ENCODE assay signal across 22 cellular contexts in genomic region chr1:169330927-169331326, GRCh38. TPM values are rescaled to one million over a fixed set of nuclear protein-coding genes. Genes with fewer than 3 reads are reported as not detected.
DNase-seq lines count a peak whose midpoint lies in the region; ATAC-seq and FAIRE-seq lines count a peak whose summit lies in the region.
"Had no signal": no experiment of that assay in that cellular context is flagged by ENCODE, and none has a peak within 500 bp of the region (broad histone marks: within the 10 kb centered on the region; RNA-seq: fewer than 3 reads in every experiment).

No MANE protein-coding gene starts in this region.

- ATAC-seq in activated CD8-positive, alpha-beta memory T cell treated with anti-CD3 and anti-CD28 coated beads, Interleukin-2, amount 10 ng/mL, durations not matched to agents 7 days and 5 days, result no peak
- ATAC-seq: CD8-positive, alpha-beta T cell had no signal

- no peaks in the 10 kb centered on the region for H3K27me3 Mint-ChIP-seq in activated CD8-positive, alpha-beta memory T cell treated with anti-CD3 and anti-CD28 coated beads, Interleukin-2, amount 10 ng/mL, durations not matched to agents 7 days and 5 days
- H3K27me3 Mint-ChIP-seq: B cell; CD4-positive, alpha-beta T cell had no signal

- FAIRE-seq in GM18507 (lab: Jason Lieb, UNC) (peak; percentile 50), colon (lab: Jason Lieb, UNC) (peak; percentile 10)
- FAIRE-seq: GM12878, GM19239 had no signal

- H3K9me3 Mint-ChIP-seq in activated CD8-positive, alpha-beta memory T cell treated with anti-CD3 and anti-CD28 coated beads, Interleukin-2, amount 10 ng/mL, durations not matched to agents 7 days and 5 days (ENCODE audit: low read depth), result peaks cover 25% of the 10 kb centered on the region

- DNase-seq in GM18507 (ENCODE audit: extremely low spot score, insufficient read length, low read depth) (no peak), AG20443 (ENCODE audit: low spot score) (no peak), NCI-H146 treated with DMSO at 0.1 percent for 48 hours (lab: John Stamatoyannopoulos, UW; ENCODE audit: unreplicated experiment) (no peak)
- DNase-seq in activated CD8-positive, alpha-beta memory T cell treated with anti-CD3 and anti-CD28 coated beads, Interleukin-2, amount 10 ng/mL, durations not matched to agents 7 days and 5 days, result no peak
- DNase-seq: 8988T; ACHN; AML-193; Caco-2; Calu3; CD4-positive, alpha-beta T cell; CD8-positive, alpha-beta T cell; DMS 273 treated with DMSO at 0.1 percent for 48 hours; DMS153; DMS53; DMS79; DND-41; EL; GDM1 had no signal

- no peak overlapping the region for H3K27ac Mint-ChIP-seq in activated CD8-positive, alpha-beta memory T cell treated with anti-CD3 and anti-CD28 coated beads, Interleukin-2, amount 10 ng/mL, durations not matched to agents 7 days and 5 days
- H3K27ac Mint-ChIP-seq: B cell; CD4-positive, alpha-beta T cell; CD8-positive, alpha-beta T cell had no signal

- peaks cover 48% of the 10 kb centered on the region for H3K36me3 Mint-ChIP-seq in activated CD8-positive, alpha-beta memory T cell treated with anti-CD3 and anti-CD28 coated beads, Interleukin-2, amount 10 ng/mL, durations not matched to agents 7 days and 5 days

- peaks cover 35% of the 10 kb centered on the region for H3K4me1 Mint-ChIP-seq in activated CD8-positive, alpha-beta memory T cell treated with anti-CD3 and anti-CD28 coated beads, Interleukin-2, amount 10 ng/mL, durations not matched to agents 7 days and 5 days

- CTCF ChIA-PET in activated CD8-positive, alpha-beta memory T cell treated with anti-CD3 and anti-CD28 coated beads, Interleukin-2, amount 10 ng/mL, durations not matched to agents 7 days and 5 days (lab: Charles Lee), result no interaction called here

- H3K4me3 Mint-ChIP-seq in activated CD8-positive, alpha-beta memory T cell treated with anti-CD3 and anti-CD28 coated beads, Interleukin-2, amount 10 ng/mL, durations not matched to agents 7 days and 5 days, result no peak overlapping the region
- H3K4me3 Mint-ChIP-seq: B cell; CD4-positive, alpha-beta T cell; CD8-positive, alpha-beta T cell had no signal

RNA-seq across cellular contexts. Expression of gene NME7, which starts 36.7 kb away (rescaled TPM):
- 10 to 100 TPM; 21.8 to 29.1 TPM for total RNA-seq in activated CD8-positive, alpha-beta memory T cell treated with anti-CD3 and anti-CD28 coated beads, Interleukin-2, amount 10 ng/mL, durations not matched to agents 7 days and 5 days

RNA-seq across cellular contexts. Expression of gene BLZF1, which starts 37.1 kb away (rescaled TPM):
- total RNA-seq in activated CD8-positive, alpha-beta memory T cell treated with anti-CD3 and anti-CD28 coated beads, Interleukin-2, amount 10 ng/mL, durations not matched to agents 7 days and 5 days, result 10 to 100 TPM; 33.2 to 43.4 TPM
